ENCODE assay signal across 8 cellular contexts in genomic region chr16:81077077-81077940, GRCh38. TPM values are rescaled to one million over a fixed set of nuclear protein-coding genes. Genes with fewer than 3 reads are reported as not detected.
DNase-seq lines count a peak whose midpoint lies in the region; TF ChIP-seq lines count a peak whose summit lies in the region.

Gene C16orf46 (minus strand): TSS chr16:81077238. CDS start chr16:81063955, 13,283 bp downstream.

- no peaks in the 10 kb centered on the region for H3K36me3 ChIP-seq in SJCRH30

- H3K9me3 ChIP-seq in SJCRH30 (replicated peaks), result no peaks in the 10 kb centered on the region

- H3K27me3 Mint-ChIP-seq in activated naive CD4-positive, alpha-beta T cell treated with anti-CD3 and anti-CD28 coated beads for 36 hours (ENCODE audit: low read depth), result no peaks in the 10 kb centered on the region

- no peak within 1 kb of the TSS for H3K27ac Mint-ChIP-seq in activated naive CD4-positive, alpha-beta T cell treated with anti-CD3 and anti-CD28 coated beads for 36 hours

- intact Hi-C loops in activated naive CD4-positive, alpha-beta T cell treated with anti-CD3 and anti-CD28 coated beads for 36 hours (cut with micrococcal nuclease), result loop anchor here (1.0 to 5.0 kb wide), 8 partner anchors 19 to 660 kb away; partner anchors contain the start of genes ATMIN, CENPN, GAN and GCSH

- TF ChIP-seq CTCF in HFF-Myc (IDR thresholded peaks at IDR 0.05; ENCODE audit: low read depth, low read length, missing control alignments), result no peak

- peak within 1 kb of the TSS; percentile 86 for H3K27ac ChIP-seq in SJCRH30
- H3K27ac ChIP-seq in substantia nigra (ENCODE audit: low read depth, low read length, poor library complexity, severe bottlenecking), result peak within 1 kb of the TSS; percentile 97

- H3K36me3 Mint-ChIP-seq in activated naive CD4-positive, alpha-beta T cell treated with anti-CD3 and anti-CD28 coated beads for 36 hours (ENCODE audit: low read depth), result no peaks in the 10 kb centered on the region

- H3K4me1 ChIP-seq in SJCRH30, result no peaks in the 10 kb centered on the region

- peak within 1 kb of the TSS; percentile 65 for H3K4me3 ChIP-seq in HFF-Myc (replicated peaks; ENCODE audit: low read depth, low read length)
- peak within 1 kb of the TSS; percentile 71 for H3K4me3 ChIP-seq in SJCRH30

- DNase-seq in GM04504 (ENCODE audit: low read depth) (peak; percentile 92), HFF-Myc (ENCODE audit: extremely low read depth, low read depth) (peak; percentile 77), MV-4-11 (lab: John Stamatoyannopoulos, UW) (peak; percentile 93), SJCRH30 (peak; percentile 93), globus pallidus (ENCODE audit: low spot score) (peak; percentile 96), non-pigmented ciliary epithelial cell (ENCODE audit: low read depth) (peak; percentile 76), substantia nigra (lab: John Stamatoyannopoulos, UW) (peak; percentile 70 to 100 (median 97))
- peak; percentile 99 for DNase-seq in activated naive CD4-positive, alpha-beta T cell treated with anti-CD3 and anti-CD28 coated beads for 36 hours

- peaks cover 4% of the 10 kb centered on the region for H3K4me1 Mint-ChIP-seq in activated naive CD4-positive, alpha-beta T cell treated with anti-CD3 and anti-CD28 coated beads for 36 hours (ENCODE audit: low read depth)

- no peak within 1 kb of the TSS for H3K4me3 Mint-ChIP-seq in activated naive CD4-positive, alpha-beta T cell treated with anti-CD3 and anti-CD28 coated beads for 36 hours

- H3K9me3 Mint-ChIP-seq in activated naive CD4-positive, alpha-beta T cell treated with anti-CD3 and anti-CD28 coated beads for 36 hours, result no peaks in the 10 kb centered on the region

- CTCF ChIA-PET in activated naive CD4-positive, alpha-beta T cell treated with anti-CD3 and anti-CD28 coated beads for 36 hours (lab: Charles Lee), result interaction anchor here (0.6 to 3.5 kb wide), 3 partner anchors 41 to 655 kb away, joined by 3 to 25 read pairs (median 3); partner anchors contain the start of gene ATMIN

- H3K27me3 ChIP-seq in SJCRH30, result no peaks in the 10 kb centered on the region

RNA-seq across cellular contexts. Expression of gene C16orf46, which starts in this region (rescaled TPM):
- total RNA-seq in SJCRH30 (2014; rRNA removed; shearing (Covaris generic)), result 0.23 and 0.32 TPM in 2 replicates
- total RNA-seq in activated naive CD4-positive, alpha-beta T cell treated with anti-CD3 and anti-CD28 coated beads for 36 hours, result under 1 TPM in 1 of 2 experiments, not detected in 1; 0.74 TPM

Comparison
In these comparisons a context has a peak if more than half of its experiments do, and no peak if none do; other contexts are left out.
1. Peak in every context shown above with its lines: DNase-seq, H3K4me3 ChIP-seq and H3K27ac ChIP-seq.
2. Peak in DNase-seq, H3K4me3 ChIP-seq and H3K27ac ChIP-seq in SJCRH30; RNA of the gene not detected or under 1 TPM.
3. Peak in DNase-seq in activated naive CD4-positive, alpha-beta T cell treated with anti-CD3 and anti-CD28 coated beads for 36 hours; RNA of the gene not detected or under 1 TPM.